21 cellular contexts compared by ENCODE assay signal in genomic region chr13:37134411-37135041, GRCh38. TPM values are rescaled to one million over a fixed set of nuclear protein-coding genes. Genes with fewer than 3 reads are reported as not detected.
A peak's percentile ranks its signal among the peaks of the same experiment; 100 is the strongest.
DNase-seq lines count a peak whose midpoint lies in the region; ATAC-seq and TF ChIP-seq lines count a peak whose summit lies in the region.
"Had no signal": no experiment of that assay in that cellular context is flagged by ENCODE, and none has a peak within 500 bp of the region (broad histone marks: within the 10 kb centered on the region; RNA-seq: fewer than 3 reads in every experiment).

No MANE protein-coding gene starts in this region.

- H3K27me3 ChIP-seq in gastroesophageal sphincter: no peaks in the 10 kb centered on the region
- H3K27me3 ChIP-seq: pancreas had no signal

- no peak for TF ChIP-seq POLR2A in gastroesophageal sphincter (IDR thresholded peaks at IDR 0.05)

- no peak overlapping the region for H3K4me3 ChIP-seq in gastroesophageal sphincter
- H3K4me3 ChIP-seq: lung, pancreas had no signal

- intact Hi-C loops in posterior vena cava (cut with DNase I): no loop called here

- no peaks in the 10 kb centered on the region for H3K36me3 ChIP-seq in gastroesophageal sphincter
- H3K36me3 ChIP-seq: pancreas had no signal

- H3K9me3 ChIP-seq in gastroesophageal sphincter: no peaks in the 10 kb centered on the region
- H3K9me3 ChIP-seq: pancreas had no signal

- ATAC-seq in SK-N-SH treated with all-trans-retinoic acid at 6 μM for 48 hours: peak; percentile 79
- peak; percentile 48 for ATAC-seq in gastroesophageal sphincter
- no peak for ATAC-seq in HG02870 (IDR thresholded peaks at IDR 0.05; ENCODE audit: unreplicated experiment)
- ATAC-seq: activated naive CD8-positive, alpha-beta T cell treated with anti-CD3 and anti-CD28 coated beads, Interleukin-2, amount 50 U/mL, for 24 hours; pancreas had no signal

- no peak for TF ChIP-seq CTCF in gastroesophageal sphincter (IDR thresholded peaks at IDR 0.05)

- no peak overlapping the region for H3K27ac ChIP-seq in gastroesophageal sphincter
- H3K27ac ChIP-seq: pancreas had no signal

- no peaks in the 10 kb centered on the region for H3K4me1 ChIP-seq in gastroesophageal sphincter
- H3K4me1 ChIP-seq: pancreas had no signal

- TF ChIP-seq EP300 in gastroesophageal sphincter (IDR thresholded peaks at IDR 0.05): no peak

- WGBS in gastroesophageal sphincter (ENCODE audit: low coverage in 1 of 2), 2 donors: 39 to 60% methylated on average over 4 to 6 of the region's 6 CpGs

- DNase-seq in EL (peak; percentile 71), pulmonary artery endothelial cell (ENCODE audit: low read depth, low spot score) (peak; percentile 61), posterior vena cava (ENCODE audit: low spot score) (no peak), nucleus accumbens (lab: John Stamatoyannopoulos, UW) (no peak), retina (no peak)
- DNase-seq: activated CD4-positive, alpha-beta T cell treated with anti-CD3 and anti-CD28 coated beads for 4 hours; activated naive CD8-positive, alpha-beta T cell treated with anti-CD3 and anti-CD28 coated beads, Interleukin-2, amount 50 U/mL, for 24 hours; activated T-cell treated with anti-CD3 and anti-CD28 coated beads, Interleukin-2, amount 50 U/mL, for 1 hour; effector CD4-positive, alpha-beta T cell; H7; hippocampal formation; OCI-M1; pancreas; stimulated activated CD4-positive, alpha-beta T cell treated with anti-CD3 and anti-CD28 coated beads, Interleukin-4, amount 100 ng/mL, for 1 hour; stimulated activated naive CD4-positive, alpha-beta T cell treated with Interleukin-2 at 50 U/mL for 16 hours had no signal

TF ChIP-seq in SK-N-SH treated with all-trans-retinoic acid at 6 μM for 48 hours, 23 proteins besides CTCF, POLR2A, EP300 and RAD21:
- peak; percentile 81 for TF ChIP-seq ISL1 (CRISPR knock-in tag; IDR thresholded peaks at IDR 0.05)
- TF ChIP-seq ZNF70 (CRISPR knock-in tag; IDR thresholded peaks at IDR 0.05): no peak
- TF ChIP-seq ZNF565 (CRISPR knock-in tag; conservative IDR thresholded peaks at IDR 0.05; ENCODE audit: low read depth): no peak
- no peak for TF ChIP-seq TCF4 (CRISPR knock-in tag; IDR thresholded peaks at IDR 0.05; ENCODE audit: borderline replicate concordance)

RNA-seq across cellular contexts. Expression of gene CSNK1A1L, which starts 29.1 kb away (rescaled TPM):
- under 1 TPM in 1 of 4 donors, not detected in 3; 0.12 TPM for total RNA-seq in gastroesophageal sphincter
- total RNA-seq in pulmonary artery endothelial cell: not detected in 2 replicates
- not detected for total RNA-seq in posterior vena cava
- total RNA-seq: H7; HT1080; lung; pancreas; T-helper 2 cell treated with Interferon-gamma antibody and Interleukin-4, amounts not matched to agents 100 ng/mL and 5 ng/mL, for 36 hours had no signal

Comparison
In these comparisons a context has a peak if more than half of its experiments do, and no peak if none do; other contexts are left out.
1. DNase-seq: peak in EL (single experiment) and pulmonary artery endothelial cell (single experiment); none in posterior vena cava (single experiment), nucleus accumbens (0 of 56) and retina (single experiment).